In genomic region chr17:14926526-14927122, GRCh38 we compare ENCODE assay signal across 1 cellular context.
TF ChIP-seq lines count a peak whose summit lies in the region.

No MANE protein-coding gene starts in this region.

TF ChIP-seq in HCT116, 20 proteins besides CTCF, POLR2A, EP300 and RAD21 (continued from another document):
- TF ChIP-seq REST (IDR thresholded peaks at IDR 0.05; ENCODE audit: low read depth), result no peak
- no peak for TF ChIP-seq JUND (IDR thresholded peaks at IDR 0.05)
- no peak for TF ChIP-seq YY1 (IDR thresholded peaks at IDR 0.05; ENCODE audit: extremely low read depth, insufficient replicate concordance, low read depth, low read length)
